ENCODE assay signal across 10 cellular contexts in the genomic region with DNA sequence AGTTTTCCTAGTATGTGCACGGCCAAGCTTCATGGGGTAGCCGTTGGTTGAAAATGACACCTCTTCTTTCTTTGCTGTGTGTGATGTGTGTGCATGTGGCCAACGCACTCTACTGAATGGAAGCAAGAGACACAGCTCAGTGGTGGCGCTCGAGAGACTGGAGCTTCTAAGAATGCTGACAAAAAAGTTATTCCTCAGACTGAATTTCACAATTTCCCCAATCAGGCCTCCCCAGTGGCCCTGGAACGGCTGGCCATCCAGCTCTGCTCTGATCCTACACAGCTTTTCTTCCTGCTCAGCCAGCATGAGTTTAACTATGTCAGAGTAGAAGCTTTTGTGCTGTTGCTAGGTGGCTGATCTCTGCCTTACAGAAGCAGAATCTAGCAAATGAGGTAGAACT.
DNase-seq lines count a peak whose midpoint lies in the region; ATAC-seq and TF ChIP-seq lines count a peak whose summit lies in the region.
"Had no signal": no experiment of that assay in that cellular context is flagged by ENCODE, and none has a peak within 500 bp of the region (broad histone marks: within the 10 kb centered on the region; RNA-seq: fewer than 3 reads in every experiment).

No MANE protein-coding gene starts in this region.

- no peaks in the 10 kb centered on the region for H3K36me3 ChIP-seq in ascending aorta

- no peak overlapping the region for H3K4me3 Mint-ChIP-seq in T-helper 2 cell treated with Interferon-gamma antibody and Interleukin-4, amounts not matched to agents 5 μg/mL and 100 μg/mL, for 36 hours

- peak overlapping the region in 1 of 2 donors; percentile 18 for H3K4me3 ChIP-seq in ascending aorta
- H3K4me3 ChIP-seq: lung had no signal

- H3K27me3 Mint-ChIP-seq in T-helper 2 cell treated with Interferon-gamma antibody and Interleukin-4, amounts not matched to agents 5 μg/mL and 100 μg/mL, for 36 hours (ENCODE audit: low read depth) = no peaks in the 10 kb centered on the region

- H3K4me1 Mint-ChIP-seq in T-helper 2 cell treated with Interferon-gamma antibody and Interleukin-4, amounts not matched to agents 5 μg/mL and 100 μg/mL, for 36 hours (ENCODE audit: low read depth) = no peaks in the 10 kb centered on the region

- peak; percentile 32 for DNase-seq in CD1c-positive myeloid dendritic cell (ENCODE audit: extremely low spot score)
- DNase-seq in ascending aorta (ENCODE audit: low spot score in 2 of 2) = peak; percentile 26 to 89
- DNase-seq in hypothalamus (lab: John Stamatoyannopoulos, UW) = peak in 37 of 51 donors; percentile 4 to 68 (median 42)
- DNase-seq in putamen (ENCODE audit: low spot score) = peak; percentile 58
- no peak for DNase-seq in RWPE1 (ENCODE audit: low spot score)
- no peak for DNase-seq in T-helper 2 cell treated with Interferon-gamma antibody and Interleukin-4, amounts not matched to agents 5 μg/mL and 100 μg/mL, for 36 hours (ENCODE audit: low spot score)
- DNase-seq: activated gamma-delta T cell treated with Interleukin-2 at 50 U/mL for 16 hours had no signal

- peaks cover 14% of the 10 kb centered on the region for H3K9me3 Mint-ChIP-seq in T-helper 2 cell treated with Interferon-gamma antibody and Interleukin-4, amounts not matched to agents 5 μg/mL and 100 μg/mL, for 36 hours

- no peaks in the 10 kb centered on the region for H3K36me3 Mint-ChIP-seq in T-helper 2 cell treated with Interferon-gamma antibody and Interleukin-4, amounts not matched to agents 5 μg/mL and 100 μg/mL, for 36 hours (ENCODE audit: low read depth)

- H3K9me3 ChIP-seq in ascending aorta = no peaks in the 10 kb centered on the region

- TF ChIP-seq CTCF in ascending aorta (IDR thresholded peaks at IDR 0.05) (peak in 2 of 3 experiments; percentile 27 to 33), RWPE1 (conservative IDR thresholded peaks at IDR 0.05; ENCODE audit: low read depth) (no peak)

- POLR2A ChIA-PET in RWPE1 (lab: Yijun Ruan, JAX; ENCODE audit: low non-redundant PET) = no interaction called here

- H3K27ac ChIP-seq in ascending aorta (peak overlapping the region; percentile 54 to 76), RWPE1 (no peak overlapping the region)

- H3K4me1 ChIP-seq in ascending aorta = peaks cover 0 to 11% of the 10 kb centered on the region in 2 donors

- intact Hi-C loops in ascending aorta (cut with DNase I) = loop anchor here (5.0 kb wide), 3 partner anchors 33 to 188 kb away; partner anchors contain the start of gene PLXDC2

- H3K27me3 ChIP-seq in ascending aorta = no peaks in the 10 kb centered on the region

- CTCF ChIA-PET in RWPE1 (lab: Yijun Ruan, JAX) = interaction anchor here (0.6 kb wide), 1 partner anchor 364 kb away, joined by 4 read pairs; no protein-coding TSS in a partner anchor

- no peak overlapping the region for H3K27ac Mint-ChIP-seq in T-helper 2 cell treated with Interferon-gamma antibody and Interleukin-4, amounts not matched to agents 5 μg/mL and 100 μg/mL, for 36 hours

- ATAC-seq in HG03095 (IDR thresholded peaks at IDR 0.05; ENCODE audit: unreplicated experiment) (no peak), HG02678 (IDR thresholded peaks at IDR 0.05; ENCODE audit: unreplicated experiment) (no peak)

Comparison
In these comparisons a context has a peak if more than half of its experiments do, and no peak if none do; other contexts are left out.
1. DNase-seq: peak in CD1c-positive myeloid dendritic cell (single experiment), ascending aorta (2 of 2), hypothalamus (37 of 51) and putamen (single experiment); none in RWPE1 (single experiment) and T-helper 2 cell treated with Interferon-gamma antibody and Interleukin-4, amounts not matched to agents 5 μg/mL and 100 μg/mL, for 36 hours (single experiment).